ENCODE assay signal across 8 cellular contexts in genomic region chr6:28399370-28400121, GRCh38. TPM values are rescaled to one million over a fixed set of nuclear protein-coding genes. Genes with fewer than 3 reads are reported as not detected.
DNase-seq lines count a peak whose midpoint lies in the region; ATAC-seq and TF ChIP-seq lines count a peak whose summit lies in the region.

Gene ZSCAN12, minus strand, starts transcription at chr6:28399747. Its CDS starts 1,342 bp downstream, at chr6:28398405.

- H3K27ac ChIP-seq in esophagus squamous epithelium = peak within 1 kb of the TSS; percentile 56 to 68 (median 64)
- H3K27ac ChIP-seq in muscle layer of duodenum (ENCODE audit: low read length) = peak within 1 kb of the TSS; percentile 40

- H3K27me3 Mint-ChIP-seq in activated T-cell treated with anti-CD3 and anti-CD28 coated beads, Interleukin-2, amount 50 U/mL, for 24 hours = peaks cover 38% of the 10 kb centered on the region

- peaks cover 0 to 57% (median 19%) of the 10 kb centered on the region in 3 donors for H3K4me1 ChIP-seq in esophagus squamous epithelium
- peaks cover 0 to 19% of the 10 kb centered on the region in 2 donors for H3K4me1 ChIP-seq in muscle layer of duodenum (ENCODE audit: control insufficient read depth in 1 of 2, insufficient read depth in 2 of 2, low read length in 2 of 2)

- TF ChIP-seq CTCF in esophagus squamous epithelium (IDR thresholded peaks at IDR 0.05) = peak in 4 of 6 experiments; percentile 26 to 56 (median 30)

- H3K4me3 ChIP-seq in esophagus squamous epithelium (peak within 1 kb of the TSS; percentile 57 to 72 (median 68)), muscle layer of duodenum (ENCODE audit: low read depth in 1 of 2, low read length in 2 of 2) (peak within 1 kb of the TSS; percentile 97 to 98)

- peaks cover 0 to 12% (median 0%) of the 10 kb centered on the region in 4 donors for H3K27me3 ChIP-seq in esophagus squamous epithelium
- no peaks in the 10 kb centered on the region for H3K27me3 ChIP-seq in muscle layer of duodenum (ENCODE audit: low read depth, low read length)

- H3K36me3 ChIP-seq in esophagus squamous epithelium (peaks cover 0 to 20% (median 0%) of the 10 kb centered on the region in 3 donors), muscle layer of duodenum (ENCODE audit: control insufficient read depth in 1 of 2, insufficient read depth in 2 of 2, low read length in 2 of 2) (peaks cover 0 to 7% of the 10 kb centered on the region in 2 donors)

- DNase-seq in C1 segment of cervical spinal cord (lab: John Stamatoyannopoulos, UW) (peak; percentile 30 to 85 (median 68)), NOMO-1 treated with DMSO at 0.1 percent for 48 hours (lab: John Stamatoyannopoulos, UW; ENCODE audit: unreplicated experiment) (peak; percentile 82), esophagus squamous epithelium (lab: John Stamatoyannopoulos, UW) (peak; percentile 35)
- peak; percentile 90 for DNase-seq in activated T-cell treated with anti-CD3 and anti-CD28 coated beads, Interleukin-2, amount 50 U/mL, for 24 hours
- DNase-seq in stimulated activated CD8-positive, alpha-beta memory T cell treated with anti-CD3 and anti-CD28 coated beads, Interleukin-7, amount 100 ng/mL, for 1 hour (ENCODE audit: low read depth in 2 of 2) = peak; percentile 69 to 70

- intact Hi-C loops in esophagus squamous epithelium (cut with DNase I) = no loop called here

- H3K9me3 ChIP-seq in esophagus squamous epithelium (no peaks in the 10 kb centered on the region), muscle layer of duodenum (ENCODE audit: control insufficient read depth in 1 of 2, low read length in 2 of 2) (no peaks in the 10 kb centered on the region)

- no peak for TF ChIP-seq POLR2A in esophagus squamous epithelium (IDR thresholded peaks at IDR 0.05)

- H3K4me1 Mint-ChIP-seq in activated T-cell treated with anti-CD3 and anti-CD28 coated beads, Interleukin-2, amount 50 U/mL, for 24 hours (ENCODE audit: low read depth) = peaks cover 43% of the 10 kb centered on the region

- peak within 1 kb of the TSS; percentile 96 for H3K4me3 Mint-ChIP-seq in activated T-cell treated with anti-CD3 and anti-CD28 coated beads, Interleukin-2, amount 50 U/mL, for 24 hours

- ATAC-seq in GM19328 (IDR thresholded peaks at IDR 0.05; ENCODE audit: unreplicated experiment) = peak; percentile 83
- ATAC-seq in HG03521 (IDR thresholded peaks at IDR 0.05; ENCODE audit: unreplicated experiment) = peak; percentile 85

- WGBS in esophagus squamous epithelium, 2 donors = 2 to 3% methylated on average over 25 to 33 of the region's 46 CpGs

- no peaks in the 10 kb centered on the region for H3K9me3 Mint-ChIP-seq in activated T-cell treated with anti-CD3 and anti-CD28 coated beads, Interleukin-2, amount 50 U/mL, for 24 hours

- H3K36me3 Mint-ChIP-seq in activated T-cell treated with anti-CD3 and anti-CD28 coated beads, Interleukin-2, amount 50 U/mL, for 24 hours (ENCODE audit: low read depth) = peaks cover 52% of the 10 kb centered on the region

- H3K27ac Mint-ChIP-seq in activated T-cell treated with anti-CD3 and anti-CD28 coated beads, Interleukin-2, amount 50 U/mL, for 24 hours = peak within 1 kb of the TSS; percentile 95

RNA-seq across cellular contexts. Expression of gene ZSCAN12, which starts in this region (rescaled TPM):
- 1 to 10 TPM; 1.3 to 4.0 (median 2.2) TPM for total RNA-seq in esophagus squamous epithelium

Comparison
In these comparisons a context has a peak if more than half of its experiments do, and no peak if none do; other contexts are left out.
1. Peak in every context shown above with its lines: DNase-seq, ATAC-seq, H3K4me3 ChIP-seq and H3K27ac ChIP-seq.
2. DNase-seq: peak in every context shown above with its lines; median percentile 90 in activated T-cell treated with anti-CD3 and anti-CD28 coated beads, Interleukin-2, amount 50 U/mL, for 24 hours; 82 in NOMO-1 treated with DMSO at 0.1 percent for 48 hours; 70 in stimulated activated CD8-positive, alpha-beta memory T cell treated with anti-CD3 and anti-CD28 coated beads, Interleukin-7, amount 100 ng/mL, for 1 hour; 68 in C1 segment of cervical spinal cord; 35 in esophagus squamous epithelium.